ENCODE assay signal across 24 cellular contexts in the genomic region with DNA sequence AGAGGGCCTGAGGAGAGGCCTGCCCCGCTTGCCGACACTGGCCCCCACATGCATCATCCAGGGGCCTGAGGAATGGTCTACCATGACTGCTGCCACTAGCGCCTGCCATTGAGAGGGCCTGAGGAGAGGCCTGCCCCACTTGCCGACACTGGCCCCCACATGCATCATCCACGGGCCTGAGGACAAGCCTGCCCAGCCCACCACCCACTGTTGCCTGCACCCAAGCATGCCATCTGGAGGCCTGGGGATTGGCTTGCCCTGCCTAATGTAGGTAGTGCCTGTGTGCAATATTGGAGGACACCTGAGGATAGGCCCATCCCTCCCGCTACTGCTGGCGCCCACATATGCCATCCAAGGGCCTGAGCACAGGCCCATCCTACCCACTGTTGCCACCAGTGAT. TPM values are rescaled to one million over a fixed set of nuclear protein-coding genes. Genes with fewer than 3 reads are reported as not detected.
"Had no signal": no experiment of that assay in that cellular context is flagged by ENCODE, and none has a peak within 500 bp of the region (broad histone marks: within the 10 kb centered on the region; RNA-seq: fewer than 3 reads in every experiment).

No MANE protein-coding gene starts in this region.

- ATAC-seq: left colon; mucosa of descending colon; right lobe of liver; stimulated activated naive B cell treated with anti-CD40 and anti-IgM and Interleukin-4, amounts not matched to agents 10 μg/mL and 1 μg/mL and 100 μg/mL, for 72 hours; upper lobe of right lung had no signal

- H3K9me3 ChIP-seq: upper lobe of right lung had no signal

- H3K27me3 ChIP-seq: heart right ventricle, right lobe of liver, tibial nerve, upper lobe of right lung, uterus had no signal

- DNase-seq: dermis blood vessel endothelial cell; effector memory CD4-positive, alpha-beta T cell; esophagus squamous epithelium; foreskin melanocyte; glutamatergic neuron; heart right ventricle; hippocampal formation; left colon; mucosa of descending colon; naive B cell; posterior cingulate gyrus; retina; small intestine; stimulated activated CD4-positive, alpha-beta T cell treated with anti-CD3 and anti-CD28 coated beads, Interleukin-15, amount 100 ng/mL, for 24 hours; stimulated activated CD4-positive, alpha-beta T cell treated with anti-CD3 and anti-CD28 coated beads, Interleukin-2, amount 100 ng/mL, for 48 hours; stimulated activated naive B cell treated with anti-CD40 and anti-IgM and Interleukin-4, amounts not matched to agents 10 μg/mL and 1 μg/mL and 100 μg/mL, for 72 hours; upper lobe of right lung; uterus had no signal

- H3K36me3 ChIP-seq: esophagus squamous epithelium, right lobe of liver, thoracic aorta, upper lobe of right lung, uterus had no signal

- H3K4me1 ChIP-seq: esophagus squamous epithelium, heart right ventricle, right lobe of liver, tibial nerve, upper lobe of right lung, uterus had no signal

- H3K4me3 ChIP-seq: coronary artery, esophagus squamous epithelium, heart right ventricle, lung, mucosa of descending colon, right lobe of liver, thoracic aorta, tibial nerve, upper lobe of right lung, uterus had no signal

- H3K27ac ChIP-seq: coronary artery, esophagus squamous epithelium, heart right ventricle, right lobe of liver, thoracic aorta, tibial nerve, upper lobe of right lung, uterus had no signal

RNA-seq across cellular contexts. Expression of a gene that starts 24.4 kb away (rescaled TPM):
- total RNA-seq: kidney epithelial cell had no signal
